15 cellular contexts compared by ENCODE assay signal in genomic region chr18:3608488-3608887, GRCh38.
A peak's percentile ranks its signal among the peaks of the same experiment; 100 is the strongest.
DNase-seq lines count a peak whose midpoint lies in the region; ATAC-seq, FAIRE-seq and TF ChIP-seq lines count a peak whose summit lies in the region.
"Had no signal": no experiment of that assay in that cellular context is flagged by ENCODE, and none has a peak within 500 bp of the region (broad histone marks: within the 10 kb centered on the region; RNA-seq: fewer than 3 reads in every experiment).

No MANE protein-coding gene starts in this region.

- no peak for TF ChIP-seq RAD21 in A549 (conservative IDR thresholded peaks at IDR 0.05 in 1 of 2, IDR thresholded peaks at IDR 0.05 in 1 of 2)

- H3K27me3 ChIP-seq in A673 (replicated peaks; ENCODE audit: insufficient read depth, low read depth, low read length, poor library complexity) = no peaks in the 10 kb centered on the region

- FAIRE-seq in A549 (lab: Jason Lieb, UNC) = no peak

- peaks cover 26% of the 10 kb centered on the region for H3K36me3 Mint-ChIP-seq in WTC11
- H3K36me3 Mint-ChIP-seq in mesothelial cell of epicardium = no peaks in the 10 kb centered on the region

- POLR2A ChIA-PET in A549 (lab: Yijun Ruan, JAX) = interaction anchor here (0.6 to 1.2 kb wide), 2 partner anchors 10 to 101 kb away, joined by 3 to 5 read pairs; no protein-coding TSS in a partner anchor
- POLR2A ChIA-PET in A673 (lab: Charles Lee; ENCODE audit: low non-redundant PET) = no interaction called here
- POLR2A ChIA-PET in WTC11 (lab: Charles Lee) = interaction anchor here (0.8 to 1.4 kb wide), 2 partner anchors 16 to 58 kb away, joined by 3 read pairs; no protein-coding TSS in a partner anchor

- TF ChIP-seq CTCF in A549 (IDR thresholded peaks at IDR 0.05) = no peak
- no peak for TF ChIP-seq CTCF in A673 (conservative IDR thresholded peaks at IDR 0.05; ENCODE audit: low read depth, low read length)
- no peak for TF ChIP-seq CTCF in WTC11 (IDR thresholded peaks at IDR 0.05)
- TF ChIP-seq CTCF in mesothelial cell of epicardium (IDR thresholded peaks at IDR 0.05; ENCODE audit: unreplicated experiment) = no peak

- TF ChIP-seq POLR2A in A549 (IDR thresholded peaks at IDR 0.05; ENCODE audit: low read length) = no peak

- H3K4me2 ChIP-seq in A549 = no peak overlapping the region

- ATAC-seq in A549 = no peak
- no peak for ATAC-seq in WTC11
- no peak for ATAC-seq in HG02588 (IDR thresholded peaks at IDR 0.05; ENCODE audit: unreplicated experiment)

- H3K27ac ChIP-seq in A549 (peak overlapping the region; percentile 99 to 100), A673 (ENCODE audit: low read depth, low read length, poor library complexity, severe bottlenecking) (peak overlapping the region; percentile 4)
- H3K27ac ChIP-seq: SK-N-MC had no signal

- no peak overlapping the region for H3K4me3 Mint-ChIP-seq in WTC11
- H3K4me3 Mint-ChIP-seq in mesothelial cell of epicardium = no peak overlapping the region

- peaks cover 48% of the 10 kb centered on the region for H3K4me1 ChIP-seq in A549
- H3K4me1 ChIP-seq in A673 (ENCODE audit: insufficient read depth, low read length, poor library complexity, severe bottlenecking) = peaks cover 33% of the 10 kb centered on the region

- 92% methylated on average over 4 of the region's 4 CpGs for WGBS in A549 (ENCODE audit: missing lambda C conversion rate)

- H3K27me3 Mint-ChIP-seq in WTC11 (ENCODE audit: low read depth) (no peaks in the 10 kb centered on the region), mesothelial cell of epicardium (ENCODE audit: low read depth) (no peaks in the 10 kb centered on the region)

- no peaks in the 10 kb centered on the region; the same call in 1 of the 2 replicates for H3K9me3 Mint-ChIP-seq in WTC11
- H3K9me3 Mint-ChIP-seq in mesothelial cell of epicardium = no peaks in the 10 kb centered on the region

- H3K27ac Mint-ChIP-seq in WTC11 = peak overlapping the region; percentile 91
- H3K27ac Mint-ChIP-seq in mesothelial cell of epicardium = peak overlapping the region; percentile 17

- TF ChIP-seq EP300 in A549 (IDR thresholded peaks at IDR 0.05) = no peak

- CTCF ChIA-PET in A549 (lab: Yijun Ruan, JAX) = interaction anchor here (1.3 kb wide), 2 partner anchors 14 to 57 kb away, joined by 3 to 6 read pairs; no protein-coding TSS in a partner anchor
- CTCF ChIA-PET in A673 (lab: Charles Lee) = interaction anchor here (0.6 kb wide), 2 partner anchors 10 to 356 kb away, joined by 3 to 4 read pairs; no protein-coding TSS in a partner anchor
- CTCF ChIA-PET in WTC11 (lab: Charles Lee) = interaction anchor here (0.5 to 4.9 kb wide), 5 partner anchors 14 to 329 kb away, joined by 3 to 28 read pairs (median 5); no protein-coding TSS in a partner anchor

- H3K4me1 Mint-ChIP-seq in WTC11 (peaks cover 41% of the 10 kb centered on the region), mesothelial cell of epicardium (peaks cover 21% of the 10 kb centered on the region)

- H3K36me3 ChIP-seq in A673 (ENCODE audit: insufficient read depth, low read length, poor library complexity, severe bottlenecking) = peaks cover 22% of the 10 kb centered on the region

- H3K4me3 ChIP-seq in A549 (no peak overlapping the region), A673 (ENCODE audit: low read depth, low read length, poor library complexity, severe bottlenecking) (no peak overlapping the region)
- H3K4me3 ChIP-seq: BLaER1 treated with 17β-estradiol and CSF1 and Interleukin-3, amounts not matched to agents 10 nM and 100 nM; SK-N-MC had no signal

- intact Hi-C loops in A673 (cut with micrococcal nuclease; ENCODE audit: unreplicated experiment) = no loop called here

- H3K9me3 ChIP-seq in A549 (no peaks in the 10 kb centered on the region), A673 (ENCODE audit: low read depth, low read length, poor library complexity, severe bottlenecking) (no peaks in the 10 kb centered on the region)
- H3K9me3 ChIP-seq: BLaER1 treated with 17β-estradiol and CSF1 and Interleukin-3, amounts not matched to agents 10 nM and 100 nM had no signal

- no peak for DNase-seq in A549 (ENCODE audit: low read depth in 1 of 2, low spot score in 1 of 2)
- no peak for DNase-seq in A673 (ENCODE audit: low spot score)
- DNase-seq in WTC11 (ENCODE audit: low spot score) = no peak
- no peak for DNase-seq in mesothelial cell of epicardium (ENCODE audit: low spot score in 2 of 2, unreplicated experiment in 2 of 2)
- DNase-seq in NCI-H345 treated with DMSO at 0.1 percent for 48 hours (lab: John Stamatoyannopoulos, UW; ENCODE audit: unreplicated experiment) = no peak
- no peak for DNase-seq in NOMO-1 treated with dmso at 0.1 percent for 144 hours (lab: John Stamatoyannopoulos, UW; ENCODE audit: unreplicated experiment)
- DNase-seq: COR-L47, HCEC 1CT, NCI-H1436 treated with DMSO at 0.1 percent for 48 hours, NCI-H2081 treated with DMSO at 0.1 percent for 48 hours, NCI-H2227 treated with DMSO at 0.1 percent for 48 hours, NCI-H526 treated with DMSO at 0.1 percent for 48 hours had no signal

- no TSS peak for BruUV-seq in A673 (replicated peaks; lab: Mats Ljungman, UMichigan)

TF ChIP-seq in A549, 52 proteins besides CTCF, POLR2A, EP300 and RAD21:
- TF ChIP-seq ZFP36 (IDR thresholded peaks at IDR 0.05; ENCODE audit: borderline replicate concordance, partially characterized antibody) (no peak), RCOR1 (IDR thresholded peaks at IDR 0.05; ENCODE audit: low read depth, low read length) (no peak), CHD4 (IDR thresholded peaks at IDR 0.05; ENCODE audit: borderline replicate concordance) (no peak), BHLHE40 (IDR thresholded peaks at IDR 0.05; ENCODE audit: low read depth, low read length) (no peak), USF2 (IDR thresholded peaks at IDR 0.05) (no peak), MYC (IDR thresholded peaks at IDR 0.05; ENCODE audit: borderline replicate concordance, low read length) (no peak), FOXS1 (CRISPR knock-in tag; IDR thresholded peaks at IDR 0.05) (no peak), TP53 (CRISPR knock-in tag; IDR thresholded peaks at IDR 0.05) (no peak), ESRRA (IDR thresholded peaks at IDR 0.05; ENCODE audit: borderline replicate concordance, low read length) (no peak), HDAC2 (IDR thresholded peaks at IDR 0.05) (no peak), PHF8 (IDR thresholded peaks at IDR 0.05; ENCODE audit: borderline replicate concordance, low read depth) (no peak), RFX5 (IDR thresholded peaks at IDR 0.05) (no peak), NFE2L2 (conservative IDR thresholded peaks at IDR 0.05; ENCODE audit: low read length) (no peak), FOSL2 (IDR thresholded peaks at IDR 0.05) (no peak), FOSL2 (CRISPR knock-in tag; IDR thresholded peaks at IDR 0.05) (no peak)

TF ChIP-seq in WTC11, 78 proteins besides CTCF, POLR2A, EP300 and RAD21 (continues in another document):
- TF ChIP-seq GRHL2 (CRISPR knock-in tag; IDR thresholded peaks at IDR 0.05; ENCODE audit: insufficient replicate concordance, severe bottlenecking) (no peak), IRF2 (CRISPR knock-in tag; IDR thresholded peaks at IDR 0.05; ENCODE audit: borderline replicate concordance, low read depth) (no peak), SMAD3 (CRISPR knock-in tag; IDR thresholded peaks at IDR 0.05; ENCODE audit: borderline replicate concordance) (no peak), FOXJ3 (CRISPR knock-in tag; IDR thresholded peaks at IDR 0.05; ENCODE audit: borderline replicate concordance) (no peak), ERG (CRISPR knock-in tag; IDR thresholded peaks at IDR 0.05) (no peak), KAT7 (CRISPR knock-in tag; IDR thresholded peaks at IDR 0.05; ENCODE audit: borderline replicate concordance) (no peak), ZNF281 (CRISPR knock-in tag; IDR thresholded peaks at IDR 0.05) (no peak)
- TF ChIP-seq, protein P1, sequence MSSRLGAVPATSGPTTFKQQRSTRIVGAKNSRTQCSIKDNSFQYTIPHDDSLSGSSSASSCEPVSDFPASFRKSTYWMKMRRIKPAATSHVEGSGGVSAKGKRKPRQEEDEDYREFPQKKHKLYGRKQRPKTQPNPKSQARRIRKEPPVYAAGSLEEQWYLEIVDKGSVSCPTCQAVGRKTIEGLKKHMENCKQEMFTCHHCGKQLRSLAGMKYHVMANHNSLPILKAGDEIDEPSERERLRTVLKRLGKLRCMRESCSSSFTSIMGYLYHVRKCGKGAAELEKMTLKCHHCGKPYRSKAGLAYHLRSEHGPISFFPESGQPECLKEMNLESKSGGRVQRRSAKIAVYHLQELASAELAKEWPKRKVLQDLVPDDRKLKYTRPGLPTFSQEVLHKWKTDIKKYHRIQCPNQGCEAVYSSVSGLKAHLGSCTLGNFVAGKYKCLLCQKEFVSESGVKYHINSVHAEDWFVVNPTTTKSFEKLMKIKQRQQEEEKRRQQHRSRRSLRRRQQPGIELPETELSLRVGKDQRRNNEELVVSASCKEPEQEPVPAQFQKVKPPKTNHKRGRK (CRISPR knock-in tag; IDR thresholded peaks at IDR 0.05; ENCODE audit: borderline replicate concordance) = no peak
